ENCODE assay signal across 9 cellular contexts in the genomic region with DNA sequence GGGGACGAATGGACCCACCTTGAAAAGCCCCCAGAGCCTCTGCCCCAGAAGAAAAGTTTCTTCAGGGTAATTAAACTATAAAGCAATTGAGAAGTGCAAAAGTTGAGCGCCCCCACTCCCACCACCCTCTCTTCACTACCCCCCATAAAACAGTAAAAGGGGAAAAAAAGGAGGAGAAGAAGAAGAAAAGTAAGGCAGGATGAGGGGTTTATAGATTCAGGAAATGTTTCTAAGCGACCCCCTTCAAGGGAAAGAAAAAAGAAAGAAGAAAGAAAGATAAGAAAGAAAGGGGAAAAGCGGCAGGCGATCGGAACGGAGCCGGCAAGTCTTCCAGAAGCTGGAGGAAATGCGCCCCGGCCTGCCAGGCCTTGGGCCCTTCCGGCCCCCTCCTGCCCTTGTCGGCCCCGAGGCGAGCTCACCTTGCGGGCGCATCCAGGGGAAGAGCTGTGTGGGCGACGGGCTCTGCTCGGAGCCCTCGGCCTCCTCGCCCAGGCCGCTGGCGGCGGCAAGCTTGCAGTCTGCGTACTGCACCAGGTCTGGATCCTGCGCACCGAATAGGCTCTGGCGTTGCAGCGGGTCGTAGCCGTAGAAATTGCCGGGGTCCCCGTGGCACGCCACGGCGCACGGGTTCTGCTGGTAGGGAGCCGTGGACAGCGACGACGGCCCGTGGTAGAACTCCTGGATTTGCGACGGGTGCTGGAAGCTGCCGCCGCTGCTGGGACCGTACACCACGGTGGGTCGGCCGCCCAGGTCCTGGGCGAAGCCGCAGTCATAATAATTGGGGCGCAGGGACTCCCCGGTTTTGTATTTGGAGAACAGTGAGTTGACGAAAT. TPM values are rescaled to one million over a fixed set of nuclear protein-coding genes. Genes with fewer than 3 reads are reported as not detected.
DNase-seq lines count a peak whose midpoint lies in the region; ATAC-seq and TF ChIP-seq lines count a peak whose summit lies in the region.
"Had no signal": no experiment of that assay in that cellular context is flagged by ENCODE, and none has a peak within 500 bp of the region (broad histone marks: within the 10 kb centered on the region; RNA-seq: fewer than 3 reads in every experiment).

No MANE protein-coding gene starts in this region.

- ATAC-seq in activated B cell treated with CpG ODN at 0.5 μM for 24 hours (ENCODE audit: low read depth) (no peak), GM18870 (IDR thresholded peaks at IDR 0.05; ENCODE audit: unreplicated experiment) (no peak), GM21515 (IDR thresholded peaks at IDR 0.05; ENCODE audit: unreplicated experiment) (no peak)
- no peak for ATAC-seq in stimulated activated memory B cell treated with anti-CD40 and anti-IgM and Interleukin-4, amounts not matched to agents 10 μg/mL and 1 μg/mL and 100 μg/mL, for 72 hours

- H3K27ac Mint-ChIP-seq in activated B cell treated with CpG ODN at 0.5 μM for 24 hours: peak overlapping the region; percentile 18
- H3K27ac Mint-ChIP-seq in stimulated activated memory B cell treated with anti-CD40 and anti-IgM and Interleukin-4, amounts not matched to agents 10 μg/mL and 1 μg/mL and 100 μg/mL, for 72 hours: peak overlapping the region; percentile 33

- no peaks in the 10 kb centered on the region for H3K9me3 Mint-ChIP-seq in activated B cell treated with CpG ODN at 0.5 μM for 24 hours
- peaks cover 2% of the 10 kb centered on the region for H3K9me3 Mint-ChIP-seq in stimulated activated memory B cell treated with anti-CD40 and anti-IgM and Interleukin-4, amounts not matched to agents 10 μg/mL and 1 μg/mL and 100 μg/mL, for 72 hours

- H3K9me3 ChIP-seq in spleen: no peaks in the 10 kb centered on the region

- peak overlapping the region; percentile 20 for H3K4me3 ChIP-seq in fibroblast of mammary gland (ENCODE audit: control insufficient read depth, low read depth, low read length)
- H3K4me3 ChIP-seq in spleen: peak overlapping the region in 3 of 8 donors; percentile 13 to 85 (median 15)

- H3K27me3 ChIP-seq in spleen (replicated peaks in 1 of 7): peaks cover 21 to 100% (median 99%) of the 10 kb centered on the region in 7 donors

- H3K27ac ChIP-seq in spleen: no peak overlapping the region

- WGBS in spleen, 5 donors: 2 to 5% (median 4%) methylated on average over 30 to 55 of the region's 55 CpGs

- peaks cover 56% of the 10 kb centered on the region for H3K27me3 Mint-ChIP-seq in activated B cell treated with CpG ODN at 0.5 μM for 24 hours
- H3K27me3 Mint-ChIP-seq in stimulated activated memory B cell treated with anti-CD40 and anti-IgM and Interleukin-4, amounts not matched to agents 10 μg/mL and 1 μg/mL and 100 μg/mL, for 72 hours: peaks cover 98% of the 10 kb centered on the region

- peak overlapping the region; percentile 46 for H3K4me3 Mint-ChIP-seq in activated B cell treated with CpG ODN at 0.5 μM for 24 hours
- peak overlapping the region; percentile 19 for H3K4me3 Mint-ChIP-seq in stimulated activated memory B cell treated with anti-CD40 and anti-IgM and Interleukin-4, amounts not matched to agents 10 μg/mL and 1 μg/mL and 100 μg/mL, for 72 hours

- DNase-seq in NCI-H1417 (lab: John Stamatoyannopoulos, UW) (peak in 2 of 3 experiments; percentile 49 to 53), NCI-H1417 treated with DMSO at 0.1 percent for 48 hours (lab: John Stamatoyannopoulos, UW) (no peak), activated B cell treated with CpG ODN at 0.5 μM for 24 hours (peak; percentile 47), fibroblast of mammary gland (ENCODE audit: low read depth) (no peak), spleen (no peak)

- intact Hi-C loops in activated B cell treated with CpG ODN at 0.5 μM for 24 hours (cut with micrococcal nuclease): loop anchor here (1.0 to 10.0 kb wide), 6 partner anchors 17 to 769 kb away; a partner anchor contains a TSS
- intact Hi-C loops in spleen (cut with DNase I; ENCODE audit: low total_unique reads): loop anchor here (10.0 kb wide), 1 partner anchor 459 kb away; no protein-coding TSS in a partner anchor

- H3K4me1 ChIP-seq in spleen: peaks cover 21 to 76% (median 64%) of the 10 kb centered on the region in 6 donors

- no peak for TF ChIP-seq POLR2A in spleen (IDR thresholded peaks at IDR 0.05)

- no peak for TF ChIP-seq CTCF in activated B cell treated with CpG ODN at 0.5 μM for 24 hours (IDR thresholded peaks at IDR 0.05)
- no peak for TF ChIP-seq CTCF in fibroblast of mammary gland (conservative IDR thresholded peaks at IDR 0.05; ENCODE audit: control insufficient read depth, insufficient read depth, low read depth, low read length)
- TF ChIP-seq CTCF in spleen (IDR thresholded peaks at IDR 0.05 in 8 of 11, conservative IDR thresholded peaks at IDR 0.05 in 3 of 11): peak in 1 of 11 experiments; percentile 7

- CTCF ChIA-PET in activated B cell treated with CpG ODN at 0.5 μM for 24 hours (lab: Charles Lee): interaction anchor here (1.1 to 2.7 kb wide), 3 partner anchors 18 to 111 kb away, joined by 4 to 27 read pairs (median 6); a partner anchor contains a TSS

- peaks cover 49% of the 10 kb centered on the region for H3K4me1 Mint-ChIP-seq in activated B cell treated with CpG ODN at 0.5 μM for 24 hours
- peaks cover 68% of the 10 kb centered on the region for H3K4me1 Mint-ChIP-seq in stimulated activated memory B cell treated with anti-CD40 and anti-IgM and Interleukin-4, amounts not matched to agents 10 μg/mL and 1 μg/mL and 100 μg/mL, for 72 hours

- POLR2A ChIA-PET in activated B cell treated with CpG ODN at 0.5 μM for 24 hours (lab: Charles Lee): interaction anchor here (0.7 to 1.4 kb wide), 2 partner anchors 21 to 25 kb away, joined by 5 to 6 read pairs; a partner anchor contains a TSS

- peaks cover 7% of the 10 kb centered on the region for H3K36me3 Mint-ChIP-seq in activated B cell treated with CpG ODN at 0.5 μM for 24 hours (ENCODE audit: low read depth)
- no peaks in the 10 kb centered on the region for H3K36me3 Mint-ChIP-seq in stimulated activated memory B cell treated with anti-CD40 and anti-IgM and Interleukin-4, amounts not matched to agents 10 μg/mL and 1 μg/mL and 100 μg/mL, for 72 hours

- H3K36me3 ChIP-seq in spleen: no peaks in the 10 kb centered on the region

RNA-seq across cellular contexts. Expression of a gene that starts 1.0 kb away (rescaled TPM):
- total RNA-seq in activated B cell treated with CpG ODN at 0.5 μM for 24 hours: not detected in 2 replicates
- total RNA-seq in spleen: not detected
- under 1 TPM in 2 of 3 donors, not detected in 1; 0.07 to 0.14 TPM for polyA plus RNA-seq in spleen
- total RNA-seq: fibroblast of villous mesenchyme had no signal

RNA-seq across cellular contexts. Expression of a gene that starts 3.3 kb away (rescaled TPM):
- total RNA-seq in activated B cell treated with CpG ODN at 0.5 μM for 24 hours: 0.60 and 0.93 TPM in 2 replicates
- total RNA-seq in spleen: 1 to 10 TPM; 1.3 to 3.5 (median 2.7) TPM
- 1 to 10 TPM; 3.2 to 7.5 (median 3.3) TPM for polyA plus RNA-seq in spleen

RNA-seq across cellular contexts. Expression of a gene that starts 9.3 kb away (rescaled TPM):
- total RNA-seq in activated B cell treated with CpG ODN at 0.5 μM for 24 hours (not detected in 2 replicates), spleen (1 to 10 TPM; 1.2 to 4.5 (median 3.3) TPM)
- polyA plus RNA-seq in spleen: 1 to 10 TPM; 1.7 to 3.4 (median 2.1) TPM

RNA-seq across cellular contexts. Expression of a gene that starts 12.1 kb away (rescaled TPM):
- 0.13 TPM in 1 of 2 replicates, not detected in the other for total RNA-seq in activated B cell treated with CpG ODN at 0.5 μM for 24 hours
- under 1 TPM in 2 of 7 donors, not detected in 5; 0.30 to 0.42 TPM for total RNA-seq in spleen
- under 1 TPM; 0.10 to 0.50 (median 0.50) TPM for polyA plus RNA-seq in spleen
- total RNA-seq: fibroblast of villous mesenchyme had no signal

RNA-seq across cellular contexts. Expression of a gene that starts 20.5 kb away (rescaled TPM):
- total RNA-seq in activated B cell treated with CpG ODN at 0.5 μM for 24 hours: not detected in 2 replicates
- total RNA-seq in spleen: 1 to 10 TPM in 3 of 7 donors, under 1 TPM in 4; 0.43 to 2.6 (median 0.67) TPM
- 1 to 10 TPM in 2 of 3 donors, under 1 TPM in 1; 0.91 to 1.5 (median 1.3) TPM for polyA plus RNA-seq in spleen

Comparison
In these comparisons a context has a peak if more than half of its experiments do, and no peak if none do; other contexts are left out.
1. DNase-seq: peak in NCI-H1417 (2 of 3) and activated B cell treated with CpG ODN at 0.5 μM for 24 hours (single experiment); none in NCI-H1417 treated with DMSO at 0.1 percent for 48 hours (single experiment), fibroblast of mammary gland (single experiment) and spleen (single experiment).